Comparison of ENCODE assay signal across 15 cellular contexts in genomic region chr14:73369433-73369832, GRCh38.
"Had no signal": no experiment of that assay in that cellular context is flagged by ENCODE, and none has a peak within 500 bp of the region (broad histone marks: within the 10 kb centered on the region; RNA-seq: fewer than 3 reads in every experiment).

No MANE protein-coding gene starts in this region.

- ATAC-seq: esophagus mucosa, gastrocnemius medialis, heart right ventricle, left ventricle myocardium superior, mucosa of descending colon had no signal

- DNase-seq: activated CD4-positive, alpha-beta T cell treated with anti-CD3 and anti-CD28 coated beads, Interleukin-2, amount 50 U/mL, for 1 hour; activated CD4-positive, CD25-positive, alpha-beta regulatory T cell treated with anti-CD3 and anti-CD28 coated beads, Interleukin-2, amount 50 U/mL, for 72 hours; activated CD8-positive, alpha-beta memory T cell treated with anti-CD3 and anti-CD28 coated beads, Interleukin-2, amount 50 U/mL, for 4 hours; effector CD8-positive, alpha-beta T cell; gastrocnemius medialis; heart right ventricle; immature natural killer cell; left ventricle myocardium superior; mucosa of descending colon; naive B cell; stimulated activated CD4-positive, alpha-beta T cell treated with anti-CD3 and anti-CD28 coated beads, Interleukin-2, amount 100 ng/mL, for 24 hours; stimulated activated naive CD4-positive, alpha-beta T cell treated with Interleukin-2 at 50 U/mL for 16 hours; T-helper 9 cell; thyroid gland had no signal
